Comparison of ENCODE assay signal across 12 cellular contexts in genomic region chr15:77493324-77493907, GRCh38.
DNase-seq lines count a peak whose midpoint lies in the region; ATAC-seq and TF ChIP-seq lines count a peak whose summit lies in the region.
"Had no signal": no experiment of that assay in that cellular context is flagged by ENCODE, and none has a peak within 500 bp of the region (broad histone marks: within the 10 kb centered on the region; RNA-seq: fewer than 3 reads in every experiment).

No MANE protein-coding gene starts in this region.

- no peaks in the 10 kb centered on the region for H3K4me1 ChIP-seq in CD4-positive, CD25-positive, alpha-beta regulatory T cell (ENCODE audit: control insufficient read depth, insufficient read depth, low read length, poor library complexity, severe bottlenecking)

- no peak overlapping the region for H3K27ac ChIP-seq in CD4-positive, CD25-positive, alpha-beta regulatory T cell (ENCODE audit: insufficient read depth, low read length, poor library complexity, severe bottlenecking)
- H3K27ac ChIP-seq: coronary artery had no signal

- H3K27me3 Mint-ChIP-seq in CD4-positive, CD25-positive, alpha-beta regulatory T cell = no peaks in the 10 kb centered on the region

- H3K36me3 Mint-ChIP-seq in CD4-positive, CD25-positive, alpha-beta regulatory T cell = peaks cover 16% of the 10 kb centered on the region

- peak in 1 of 3 donors; percentile 28 for DNase-seq in CD4-positive, CD25-positive, alpha-beta regulatory T cell
- DNase-seq in SKM-1 (lab: John Stamatoyannopoulos, UW; ENCODE audit: unreplicated experiment) (peak; percentile 82), fibroblast of pulmonary artery (ENCODE audit: low read depth) (peak; percentile 39), cerebellum (ENCODE audit: low spot score) (no peak)
- no peak for DNase-seq in stimulated activated naive CD4-positive, alpha-beta T cell treated with Interleukin-2 at 50 U/mL for 16 hours (lab: John Stamatoyannopoulos, UW)
- DNase-seq: left ventricle myocardium superior; NCI-H1436; stimulated activated CD4-positive, alpha-beta T cell treated with anti-CD3 and anti-CD28 coated beads, Interleukin-1b, Interleukin-23, amount 100 ng/mL, for 48 hours had no signal

- H3K4me3 ChIP-seq in CD4-positive, CD25-positive, alpha-beta regulatory T cell (ENCODE audit: low read depth, low read length) = no peak overlapping the region
- H3K4me3 ChIP-seq in fibroblast of pulmonary artery (replicated peaks; ENCODE audit: low read depth, low read length) = no peak overlapping the region
- H3K4me3 ChIP-seq: coronary artery had no signal

- H3K9me3 Mint-ChIP-seq in CD4-positive, CD25-positive, alpha-beta regulatory T cell = no peaks in the 10 kb centered on the region

- TF ChIP-seq CTCF in fibroblast of pulmonary artery (IDR thresholded peaks at IDR 0.05; ENCODE audit: low read length, missing control alignments) = no peak

- ATAC-seq in CD4-positive, CD25-positive, alpha-beta regulatory T cell (ENCODE audit: low read depth in 2 of 2) = peak; percentile 31 to 37
- peak; percentile 66 for ATAC-seq in GM21447 (IDR thresholded peaks at IDR 0.05; ENCODE audit: unreplicated experiment)
- no peak for ATAC-seq in HG03159 (IDR thresholded peaks at IDR 0.05; ENCODE audit: unreplicated experiment)
- ATAC-seq in GM18868 (IDR thresholded peaks at IDR 0.05; ENCODE audit: unreplicated experiment) = no peak
- ATAC-seq: left ventricle myocardium superior had no signal

- peaks cover 5 to 16% (median 9%) of the 10 kb centered on the region in 4 donors for H3K4me1 Mint-ChIP-seq in CD4-positive, CD25-positive, alpha-beta regulatory T cell

- no peak overlapping the region for H3K4me3 Mint-ChIP-seq in CD4-positive, CD25-positive, alpha-beta regulatory T cell

- no peaks in the 10 kb centered on the region for H3K27me3 ChIP-seq in CD4-positive, CD25-positive, alpha-beta regulatory T cell (ENCODE audit: control insufficient read depth, insufficient read depth, low read length)

- peak overlapping the region in 2 of 3 donors; percentile 22 to 86 for H3K27ac Mint-ChIP-seq in CD4-positive, CD25-positive, alpha-beta regulatory T cell

- peaks cover 5% of the 10 kb centered on the region for H3K36me3 ChIP-seq in CD4-positive, CD25-positive, alpha-beta regulatory T cell (ENCODE audit: control insufficient read depth, insufficient read depth, low read length)

- no peaks in the 10 kb centered on the region for H3K9me3 ChIP-seq in CD4-positive, CD25-positive, alpha-beta regulatory T cell (ENCODE audit: control insufficient read depth in 2 of 2, low read length in 2 of 2)

Comparison
In these comparisons a context has a peak if more than half of its experiments do, and no peak if none do; other contexts are left out.
1. ATAC-seq: peak in CD4-positive, CD25-positive, alpha-beta regulatory T cell (2 of 2) and GM21447 (single experiment); none in HG03159 (single experiment) and GM18868 (single experiment).
2. DNase-seq: peak in SKM-1 (single experiment) and fibroblast of pulmonary artery (single experiment); none in cerebellum (single experiment) and stimulated activated naive CD4-positive, alpha-beta T cell treated with Interleukin-2 at 50 U/mL for 16 hours (single experiment).